ENCODE assay signal across 8 cellular contexts in genomic region chr6:151324079-151324825, GRCh38.
DNase-seq lines count a peak whose midpoint lies in the region; ATAC-seq and TF ChIP-seq lines count a peak whose summit lies in the region.

No MANE protein-coding gene starts in this region.

- intact Hi-C loops in Panc1 (cut with micrococcal nuclease; ENCODE audit: unreplicated experiment): loop anchor here (1.0 to 10.0 kb wide), 2 partner anchors 259 to 310 kb away; no protein-coding TSS in a partner anchor

- H3K4me1 ChIP-seq in BE2C (peaks cover 9% of the 10 kb centered on the region), Panc1 (ENCODE audit: control insufficient read depth, insufficient read depth, low read length) (peaks cover 25% of the 10 kb centered on the region)

- no peaks in the 10 kb centered on the region for H3K9me3 ChIP-seq in BE2C
- no peaks in the 10 kb centered on the region for H3K9me3 ChIP-seq in Panc1 (ENCODE audit: control insufficient read depth, insufficient read depth, low read depth, low read length)

- H3K27me3 ChIP-seq in BE2C (no peaks in the 10 kb centered on the region), Panc1 (ENCODE audit: control insufficient read depth, insufficient read depth, low read length) (no peaks in the 10 kb centered on the region)

- POLR2A ChIA-PET in Panc1 (lab: Charles Lee): interaction anchor here (0.6 to 0.9 kb wide), 4 partner anchors 209 to 326 kb away, joined by 3 to 8 read pairs (median 4); no protein-coding TSS in a partner anchor

- peak; percentile 82 for ATAC-seq in GM19397 (IDR thresholded peaks at IDR 0.05; ENCODE audit: unreplicated experiment)
- peak; percentile 81 for ATAC-seq in Panc1
- peak; percentile 75 to 79 for ATAC-seq in activated T-cell treated with anti-CD3 and anti-CD28 coated beads, Interleukin-2, amount 50 U/mL, for 72 hours (replicated peaks in 1 of 2)

- in situ Hi-C loops in Panc1 (cut with HindIII; ENCODE audit: low pct_unique_long_range_greater_than_20kb, low sequenced_read_pairs): no loop called here

- H3K9me3 Mint-ChIP-seq in activated T-cell treated with anti-CD3 and anti-CD28 coated beads, Interleukin-2, amount 50 U/mL, for 72 hours: no peaks in the 10 kb centered on the region
- peaks cover 31% of the 10 kb centered on the region for H3K9me3 Mint-ChIP-seq in nephron progenitor cell

- H3K27me3 Mint-ChIP-seq in activated T-cell treated with anti-CD3 and anti-CD28 coated beads, Interleukin-2, amount 50 U/mL, for 72 hours (ENCODE audit: low read depth): peaks cover 64% of the 10 kb centered on the region
- H3K27me3 Mint-ChIP-seq in nephron progenitor cell (ENCODE audit: low read depth, poor library complexity): peaks cover 3% of the 10 kb centered on the region

- no peaks in the 10 kb centered on the region for H3K36me3 Mint-ChIP-seq in activated T-cell treated with anti-CD3 and anti-CD28 coated beads, Interleukin-2, amount 50 U/mL, for 72 hours (ENCODE audit: insufficient read depth in 2 of 2)
- peaks cover 62% of the 10 kb centered on the region for H3K36me3 Mint-ChIP-seq in nephron progenitor cell (ENCODE audit: low read depth)

- H3K4me1 Mint-ChIP-seq in activated T-cell treated with anti-CD3 and anti-CD28 coated beads, Interleukin-2, amount 50 U/mL, for 72 hours (ENCODE audit: low read depth): peaks cover 30% of the 10 kb centered on the region
- peaks cover 49% of the 10 kb centered on the region for H3K4me1 Mint-ChIP-seq in nephron progenitor cell

- H3K27ac ChIP-seq in Panc1 (ENCODE audit: low read length): peak overlapping the region; percentile 85

- H3K4me3 ChIP-seq in BE2C (ENCODE audit: low read depth, low read length): peak overlapping the region; percentile 47
- peak overlapping the region in 1 of 2 experiments; percentile 17; a peak in 2 of 4 replicates for H3K4me3 ChIP-seq in Panc1 (ENCODE audit: low read depth in 2 of 2, low read length in 2 of 2)
- H3K4me3 ChIP-seq in fibroblast of mammary gland (ENCODE audit: control insufficient read depth, low read depth, low read length): no peak overlapping the region

- CTCF ChIA-PET in Panc1 (lab: Charles Lee): interaction anchor here (0.5 to 2.9 kb wide), 16 partner anchors 11 to 621 kb away, joined by 3 to 39 read pairs (median 5); no protein-coding TSS in a partner anchor

- TF ChIP-seq CTCF in BE2C (IDR thresholded peaks at IDR 0.05; ENCODE audit: low read depth, low read length) (peak; percentile 96), Panc1 (IDR thresholded peaks at IDR 0.05) (peak; percentile 96), fibroblast of mammary gland (conservative IDR thresholded peaks at IDR 0.05; ENCODE audit: control insufficient read depth, insufficient read depth, low read depth, low read length) (peak; percentile 97), nephron progenitor cell (IDR thresholded peaks at IDR 0.05) (peak; percentile 97)

- no peak overlapping the region for H3K27ac Mint-ChIP-seq in activated T-cell treated with anti-CD3 and anti-CD28 coated beads, Interleukin-2, amount 50 U/mL, for 72 hours
- peak overlapping the region; percentile 52 for H3K27ac Mint-ChIP-seq in nephron progenitor cell

- BruUV-seq in Panc1 (replicated peaks; lab: Mats Ljungman, UMichigan): no TSS peak

- H3K36me3 ChIP-seq in BE2C: no peaks in the 10 kb centered on the region
- H3K36me3 ChIP-seq in Panc1 (ENCODE audit: control insufficient read depth, insufficient read depth, low read length): no peaks in the 10 kb centered on the region

- H3K4me3 Mint-ChIP-seq in activated T-cell treated with anti-CD3 and anti-CD28 coated beads, Interleukin-2, amount 50 U/mL, for 72 hours: peak overlapping the region; percentile 48 to 90
- H3K4me3 Mint-ChIP-seq in nephron progenitor cell: peak overlapping the region; percentile 49

- peak; percentile 84 for DNase-seq in BE2C
- DNase-seq in KG1 (lab: John Stamatoyannopoulos, UW): peak; percentile 12
- DNase-seq in Panc1 (ENCODE audit: low read depth, low spot score): peak; percentile 76
- DNase-seq in activated T-cell treated with anti-CD3 and anti-CD28 coated beads, Interleukin-2, amount 50 U/mL, for 72 hours: peak; percentile 70 to 81
- peak; percentile 97 for DNase-seq in fibroblast of mammary gland (ENCODE audit: low read depth)
- DNase-seq in nephron progenitor cell: peak; percentile 90
- DNase-seq in stimulated activated naive CD4-positive, alpha-beta T cell (lab: John Stamatoyannopoulos, UW): peak; percentile 34 to 73 (median 54)

Comparison
In these comparisons a context has a peak if more than half of its experiments do, and no peak if none do; other contexts are left out.
1. DNase-seq: peak in every context shown above with its lines; median percentile 97 in fibroblast of mammary gland; 90 in nephron progenitor cell; 84 in BE2C; 76 in Panc1; 76 in activated T-cell treated with anti-CD3 and anti-CD28 coated beads, Interleukin-2, amount 50 U/mL, for 72 hours; 54 in stimulated activated naive CD4-positive, alpha-beta T cell; 12 in KG1.